10 cellular contexts compared by ENCODE assay signal in the genomic region with DNA sequence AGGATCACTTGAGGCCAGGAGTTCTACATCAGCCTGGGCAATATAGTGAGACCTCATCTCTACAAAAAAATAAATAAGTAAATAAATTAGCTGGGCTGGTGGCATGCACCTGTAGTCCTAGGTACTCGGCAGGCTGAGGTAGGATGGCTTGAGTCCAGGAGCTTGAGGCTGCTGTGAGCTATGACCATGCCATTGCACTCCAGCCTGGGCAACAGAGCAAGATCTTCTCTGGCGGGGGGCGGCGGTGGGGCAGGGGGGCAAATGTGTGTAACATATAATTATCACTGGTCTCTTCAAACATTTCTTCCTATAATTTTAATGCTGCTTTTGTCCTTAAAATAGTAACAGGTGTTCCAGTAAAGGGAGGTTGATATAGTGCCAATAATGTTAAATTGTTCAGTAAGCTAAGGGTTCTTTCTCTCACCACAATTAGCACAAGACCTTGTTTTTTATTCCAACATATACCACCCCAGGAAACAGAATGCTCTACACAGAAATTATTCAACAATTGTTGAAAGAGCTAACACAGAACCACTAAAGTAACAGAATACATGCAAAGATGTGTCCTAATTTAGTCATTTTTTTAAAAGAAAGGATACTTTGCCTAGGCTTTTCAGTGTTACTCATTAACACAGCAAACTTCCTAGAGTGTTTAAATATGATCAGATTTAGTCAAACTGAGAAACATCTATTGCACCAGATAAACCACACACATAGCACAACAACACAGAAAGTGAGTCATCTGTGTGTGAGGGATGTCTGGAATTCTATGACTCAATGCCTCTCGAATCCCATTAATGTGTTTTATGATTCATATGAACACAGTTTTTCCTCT. TPM values are rescaled to one million over a fixed set of nuclear protein-coding genes. Genes with fewer than 3 reads are reported as not detected.
DNase-seq lines count a peak whose midpoint lies in the region; ATAC-seq and TF ChIP-seq lines count a peak whose summit lies in the region.
"Had no signal": no experiment of that assay in that cellular context is flagged by ENCODE, and none has a peak within 500 bp of the region (broad histone marks: within the 10 kb centered on the region; RNA-seq: fewer than 3 reads in every experiment).

No MANE protein-coding gene starts in this region.

- peaks cover 61% of the 10 kb centered on the region for H3K36me3 Mint-ChIP-seq in activated CD8-positive, alpha-beta memory T cell treated with anti-CD3 and anti-CD28 coated beads, Interleukin-2, amount 10 ng/mL, durations not matched to agents 7 days and 5 days

- H3K9me3 Mint-ChIP-seq in activated CD8-positive, alpha-beta memory T cell treated with anti-CD3 and anti-CD28 coated beads, Interleukin-2, amount 10 ng/mL, durations not matched to agents 7 days and 5 days (ENCODE audit: low read depth), result no peaks in the 10 kb centered on the region

- peak overlapping the region; percentile 45 for H3K27ac Mint-ChIP-seq in activated CD8-positive, alpha-beta memory T cell treated with anti-CD3 and anti-CD28 coated beads, Interleukin-2, amount 10 ng/mL, durations not matched to agents 7 days and 5 days
- H3K27ac Mint-ChIP-seq: activated naive CD8-positive, alpha-beta T cell treated with anti-CD3 and anti-CD28 coated beads, Interleukin-2, amount 10 ng/mL, durations not matched to agents 7 days and 5 days had no signal

- H3K27ac ChIP-seq in breast epithelium (peak overlapping the region; percentile 66 to 70), muscle layer of duodenum (ENCODE audit: low read length) (peak overlapping the region; percentile 49), prostate gland (no peak overlapping the region)

- ATAC-seq in activated CD8-positive, alpha-beta memory T cell treated with anti-CD3 and anti-CD28 coated beads, Interleukin-2, amount 10 ng/mL, durations not matched to agents 7 days and 5 days, result peak; percentile 81
- ATAC-seq in HG02610 (IDR thresholded peaks at IDR 0.05; ENCODE audit: unreplicated experiment), result peak; percentile 80

- peaks cover 40% of the 10 kb centered on the region for H3K4me1 Mint-ChIP-seq in activated CD8-positive, alpha-beta memory T cell treated with anti-CD3 and anti-CD28 coated beads, Interleukin-2, amount 10 ng/mL, durations not matched to agents 7 days and 5 days

- H3K4me3 ChIP-seq in breast epithelium (no peak overlapping the region), muscle layer of duodenum (ENCODE audit: low read depth in 1 of 2, low read length in 2 of 2) (no peak overlapping the region), prostate gland (no peak overlapping the region)

- H3K9me3 ChIP-seq in breast epithelium (no peaks in the 10 kb centered on the region), muscle layer of duodenum (ENCODE audit: control insufficient read depth in 1 of 2, low read length in 2 of 2) (no peaks in the 10 kb centered on the region), prostate gland (no peaks in the 10 kb centered on the region)

- TF ChIP-seq POLR2A in breast epithelium (IDR thresholded peaks at IDR 0.05), result no peak
- no peak for TF ChIP-seq POLR2A in prostate gland (IDR thresholded peaks at IDR 0.05)

- H3K4me1 ChIP-seq in breast epithelium, result no peaks in the 10 kb centered on the region
- no peaks in the 10 kb centered on the region for H3K4me1 ChIP-seq in muscle layer of duodenum (ENCODE audit: control insufficient read depth in 1 of 2, insufficient read depth in 2 of 2, low read length in 2 of 2)
- no peaks in the 10 kb centered on the region for H3K4me1 ChIP-seq in prostate gland (replicated peaks)

- H3K4me3 Mint-ChIP-seq in activated CD8-positive, alpha-beta memory T cell treated with anti-CD3 and anti-CD28 coated beads, Interleukin-2, amount 10 ng/mL, durations not matched to agents 7 days and 5 days, result no peak overlapping the region
- H3K4me3 Mint-ChIP-seq: activated naive CD8-positive, alpha-beta T cell treated with anti-CD3 and anti-CD28 coated beads, Interleukin-2, amount 10 ng/mL, durations not matched to agents 7 days and 5 days had no signal

- no peaks in the 10 kb centered on the region for H3K27me3 ChIP-seq in breast epithelium
- no peaks in the 10 kb centered on the region for H3K27me3 ChIP-seq in muscle layer of duodenum (ENCODE audit: low read depth, low read length)
- no peaks in the 10 kb centered on the region for H3K27me3 ChIP-seq in prostate gland (replicated peaks; ENCODE audit: insufficient read depth)

- CTCF ChIA-PET in activated CD8-positive, alpha-beta memory T cell treated with anti-CD3 and anti-CD28 coated beads, Interleukin-2, amount 10 ng/mL, durations not matched to agents 7 days and 5 days (lab: Charles Lee), result interaction anchor here (1.4 to 1.5 kb wide), 2 partner anchors 12 to 43 kb away, joined by 3 to 4 read pairs; no protein-coding TSS in a partner anchor

- intact Hi-C loops in breast epithelium (cut with DNase I; ENCODE audit: low total_unique reads) (no loop called here), prostate gland (cut with DNase I) (no loop called here)

- no peak for TF ChIP-seq CTCF in breast epithelium (IDR thresholded peaks at IDR 0.05)
- TF ChIP-seq CTCF in prostate gland (IDR thresholded peaks at IDR 0.05), result no peak

- 62% methylated on average over 5 of the region's 5 CpGs for WGBS in prostate gland

- H3K36me3 ChIP-seq in breast epithelium (no peaks in the 10 kb centered on the region), muscle layer of duodenum (ENCODE audit: control insufficient read depth in 1 of 2, insufficient read depth in 2 of 2, low read length in 2 of 2) (no peaks in the 10 kb centered on the region), prostate gland (no peaks in the 10 kb centered on the region)

- H3K27me3 Mint-ChIP-seq in activated CD8-positive, alpha-beta memory T cell treated with anti-CD3 and anti-CD28 coated beads, Interleukin-2, amount 10 ng/mL, durations not matched to agents 7 days and 5 days, result no peaks in the 10 kb centered on the region
- H3K27me3 Mint-ChIP-seq: activated naive CD8-positive, alpha-beta T cell treated with anti-CD3 and anti-CD28 coated beads, Interleukin-2, amount 10 ng/mL, durations not matched to agents 7 days and 5 days had no signal

- no peak for DNase-seq in activated CD8-positive, alpha-beta memory T cell treated with anti-CD3 and anti-CD28 coated beads, Interleukin-2, amount 10 ng/mL, durations not matched to agents 7 days and 5 days
- DNase-seq in activated CD8-positive, alpha-beta memory T cell treated with anti-CD3 and anti-CD28 coated beads, Interleukin-2, amount 50 U/mL, for 4 hours, result no peak
- DNase-seq in NCI-H146 treated with DMSO at 0.1 percent for 48 hours (lab: John Stamatoyannopoulos, UW; ENCODE audit: unreplicated experiment) (peak; percentile 38), breast epithelium (ENCODE audit: low spot score in 2 of 2) (no peak), prostate gland (ENCODE audit: low spot score) (no peak), NCI-H1092 (lab: John Stamatoyannopoulos, UW) (no peak)
- DNase-seq: activated naive CD8-positive, alpha-beta T cell treated with anti-CD3 and anti-CD28 coated beads, Interleukin-2, amount 10 ng/mL, durations not matched to agents 7 days and 5 days; DND-41 had no signal

RNA-seq across cellular contexts. Expression of a gene that starts 29.1 kb away (rescaled TPM):
- total RNA-seq in activated CD8-positive, alpha-beta memory T cell treated with anti-CD3 and anti-CD28 coated beads, Interleukin-2, amount 10 ng/mL, durations not matched to agents 7 days and 5 days, result 10 to 100 TPM; 56.3 to 73.6 TPM
- 10 to 100 TPM; 80.8 to 99.2 (median 89.8) TPM for total RNA-seq in breast epithelium
- total RNA-seq in prostate gland, result 10 to 100 TPM; 18.4 to 35.8 TPM

Comparison
In these comparisons a context has a peak if more than half of its experiments do, and no peak if none do; other contexts are left out.
1. H3K27ac ChIP-seq: peak in breast epithelium (2 of 2) and muscle layer of duodenum (single experiment); none in prostate gland (0 of 2).